Comparison of ENCODE assay signal across 21 cellular contexts in the genomic region with DNA sequence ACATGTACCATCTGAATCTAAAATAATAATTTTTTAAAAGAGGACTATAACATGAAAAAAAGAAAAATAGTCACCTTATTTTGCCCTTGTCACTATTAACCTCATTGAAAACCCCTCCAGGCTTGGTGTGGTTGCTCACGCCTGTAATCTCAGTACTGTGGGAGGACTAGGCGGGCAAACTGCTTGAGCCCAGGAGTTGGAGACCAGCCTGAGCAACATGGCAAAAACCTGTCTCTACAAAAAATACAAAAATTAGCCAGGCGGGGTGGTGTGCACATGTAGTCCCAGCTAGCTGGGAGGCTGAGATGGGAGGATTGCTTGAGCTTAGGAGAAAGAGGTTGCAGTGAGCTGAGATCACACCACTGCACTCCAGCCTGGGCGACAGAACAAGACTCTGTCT.
A peak's percentile ranks its signal among the peaks of the same experiment; 100 is the strongest.
DNase-seq lines count a peak whose midpoint lies in the region; ATAC-seq, FAIRE-seq and TF ChIP-seq lines count a peak whose summit lies in the region.
"Had no signal": no experiment of that assay in that cellular context is flagged by ENCODE, and none has a peak within 500 bp of the region (broad histone marks: within the 10 kb centered on the region; RNA-seq: fewer than 3 reads in every experiment).

No MANE protein-coding gene starts in this region.

- H3K27ac ChIP-seq in endodermal cell (ENCODE audit: low read depth, low read length) (no peak overlapping the region), tibial artery (no peak overlapping the region)
- H3K27ac ChIP-seq: cardiac muscle cell, upper lobe of left lung had no signal

- H3K36me3 ChIP-seq in endodermal cell (ENCODE audit: control insufficient read depth, insufficient read depth, low read length): no peaks in the 10 kb centered on the region
- no peaks in the 10 kb centered on the region for H3K36me3 ChIP-seq in tibial artery
- H3K36me3 ChIP-seq: cardiac muscle cell, upper lobe of left lung had no signal

- no peaks in the 10 kb centered on the region for H3K4me1 ChIP-seq in endodermal cell (ENCODE audit: control insufficient read depth, insufficient read depth, low read length)
- H3K4me1 ChIP-seq in tibial artery: no peaks in the 10 kb centered on the region

- FAIRE-seq in RCC 7860 (lab: Jason Lieb, UNC): no peak
- FAIRE-seq: H1 had no signal

- H3K4me1 Mint-ChIP-seq in activated CD4-positive, alpha-beta T cell treated with anti-CD3 and anti-CD28 coated beads for 36 hours: peaks cover 49% of the 10 kb centered on the region
- peaks cover 54% of the 10 kb centered on the region for H3K4me1 Mint-ChIP-seq in activated CD4-positive, alpha-beta memory T cell treated with anti-CD3 and anti-CD28 coated beads, Interleukin-2, amount 10 ng/mL, durations not matched to agents 7 days and 5 days
- peaks cover 16% of the 10 kb centered on the region for H3K4me1 Mint-ChIP-seq in endodermal cell

- H3K9me3 Mint-ChIP-seq in activated CD4-positive, alpha-beta T cell treated with anti-CD3 and anti-CD28 coated beads for 36 hours (ENCODE audit: low read depth): no peaks in the 10 kb centered on the region
- H3K9me3 Mint-ChIP-seq in activated CD4-positive, alpha-beta memory T cell treated with anti-CD3 and anti-CD28 coated beads, Interleukin-2, amount 10 ng/mL, durations not matched to agents 7 days and 5 days: no peaks in the 10 kb centered on the region
- H3K9me3 Mint-ChIP-seq in endodermal cell: no peaks in the 10 kb centered on the region
- H3K9me3 Mint-ChIP-seq: dendritic cell treated with granulocyte-macrophage colony-stimulating factor and Interleukin-4, amounts not matched to agents 40 ng/mL and 50 ng/mL, for 4 days; memory B cell had no signal

- H3K36me3 Mint-ChIP-seq in activated CD4-positive, alpha-beta T cell treated with anti-CD3 and anti-CD28 coated beads for 36 hours (ENCODE audit: low read depth): no peaks in the 10 kb centered on the region
- H3K36me3 Mint-ChIP-seq in activated CD4-positive, alpha-beta memory T cell treated with anti-CD3 and anti-CD28 coated beads, Interleukin-2, amount 10 ng/mL, durations not matched to agents 7 days and 5 days (ENCODE audit: low read depth): peaks cover 4% of the 10 kb centered on the region
- no peaks in the 10 kb centered on the region for H3K36me3 Mint-ChIP-seq in endodermal cell (ENCODE audit: low read depth)
- H3K36me3 Mint-ChIP-seq: memory B cell had no signal

- H3K27ac Mint-ChIP-seq in activated CD4-positive, alpha-beta T cell treated with anti-CD3 and anti-CD28 coated beads for 36 hours: no peak overlapping the region
- H3K27ac Mint-ChIP-seq in activated CD4-positive, alpha-beta memory T cell treated with anti-CD3 and anti-CD28 coated beads, Interleukin-2, amount 10 ng/mL, durations not matched to agents 7 days and 5 days: peak overlapping the region; percentile 51
- no peak overlapping the region for H3K27ac Mint-ChIP-seq in endodermal cell

- H3K4me3 ChIP-seq in endodermal cell (ENCODE audit: low read length) (no peak overlapping the region), tibial artery (no peak overlapping the region)
- H3K4me3 ChIP-seq: cardiac muscle cell, upper lobe of left lung had no signal

- CTCF ChIA-PET in activated CD4-positive, alpha-beta T cell treated with anti-CD3 and anti-CD28 coated beads for 36 hours (lab: Charles Lee): interaction anchor here (3.5 kb wide), 1 partner anchor 11 kb away, joined by 22 read pairs; no protein-coding TSS in a partner anchor
- CTCF ChIA-PET in activated CD4-positive, alpha-beta memory T cell treated with anti-CD3 and anti-CD28 coated beads, Interleukin-2, amount 10 ng/mL, durations not matched to agents 7 days and 5 days (lab: Charles Lee): interaction anchor here (0.8 to 1.1 kb wide), 2 partner anchors 136 to 167 kb away, joined by 3 to 5 read pairs; no protein-coding TSS in a partner anchor

- no peaks in the 10 kb centered on the region for H3K27me3 ChIP-seq in endodermal cell (ENCODE audit: control insufficient read depth, insufficient read depth, low read length, poor library complexity, severe bottlenecking)
- H3K27me3 ChIP-seq in tibial artery: no peaks in the 10 kb centered on the region
- H3K27me3 ChIP-seq: cardiac muscle cell, upper lobe of left lung had no signal

- POLR2A ChIA-PET in activated CD4-positive, alpha-beta T cell treated with anti-CD3 and anti-CD28 coated beads for 36 hours (lab: Charles Lee): interaction anchor here (0.7 to 1.0 kb wide), 3 partner anchors 12 to 182 kb away, joined by 3 to 5 read pairs (median 3); a partner anchor contains a TSS
- POLR2A ChIA-PET in activated CD4-positive, alpha-beta memory T cell treated with anti-CD3 and anti-CD28 coated beads, Interleukin-2, amount 10 ng/mL, durations not matched to agents 7 days and 5 days (lab: Charles Lee): interaction anchor here (1.1 to 4.4 kb wide), 3 partner anchors 10 to 324 kb away, joined by 3 to 31 read pairs (median 3); a partner anchor contains a TSS

- H3K27me3 Mint-ChIP-seq in activated CD4-positive, alpha-beta T cell treated with anti-CD3 and anti-CD28 coated beads for 36 hours: peaks cover 2% of the 10 kb centered on the region
- H3K27me3 Mint-ChIP-seq in activated CD4-positive, alpha-beta memory T cell treated with anti-CD3 and anti-CD28 coated beads, Interleukin-2, amount 10 ng/mL, durations not matched to agents 7 days and 5 days: no peaks in the 10 kb centered on the region
- peaks cover 3% of the 10 kb centered on the region for H3K27me3 Mint-ChIP-seq in endodermal cell (ENCODE audit: insufficient read depth)
- H3K27me3 Mint-ChIP-seq: dendritic cell treated with granulocyte-macrophage colony-stimulating factor and Interleukin-4, amounts not matched to agents 40 ng/mL and 50 ng/mL, for 4 days; memory B cell had no signal

- intact Hi-C loops in activated CD4-positive, alpha-beta T cell treated with anti-CD3 and anti-CD28 coated beads for 36 hours (cut with DNase I, micrococcal nuclease): loop anchor here (1.0 to 5.0 kb wide), 3 partner anchors 12 to 535 kb away; no protein-coding TSS in a partner anchor
- intact Hi-C loops in tibial artery (cut with DNase I; ENCODE audit: low total_unique reads): no loop called here

- H3K4me3 Mint-ChIP-seq in activated CD4-positive, alpha-beta T cell treated with anti-CD3 and anti-CD28 coated beads for 36 hours: peak overlapping the region; percentile 2
- no peak overlapping the region for H3K4me3 Mint-ChIP-seq in activated CD4-positive, alpha-beta memory T cell treated with anti-CD3 and anti-CD28 coated beads, Interleukin-2, amount 10 ng/mL, durations not matched to agents 7 days and 5 days
- no peak overlapping the region for H3K4me3 Mint-ChIP-seq in endodermal cell
- H3K4me3 Mint-ChIP-seq: dendritic cell treated with granulocyte-macrophage colony-stimulating factor and Interleukin-4, amounts not matched to agents 40 ng/mL and 50 ng/mL, for 4 days; memory B cell had no signal

- peak; percentile 18 for DNase-seq in activated CD4-positive, alpha-beta T cell treated with anti-CD3 and anti-CD28 coated beads for 36 hours
- DNase-seq in activated CD4-positive, alpha-beta T cell treated with anti-CD3 and anti-CD28 coated beads for 48 hours: no peak
- DNase-seq in activated CD4-positive, alpha-beta memory T cell treated with anti-CD3 and anti-CD28 coated beads, Interleukin-2, amount 10 ng/mL, durations not matched to agents 7 days and 5 days: no peak
- DNase-seq in endodermal cell (peak; percentile 26), NCI-H187 treated with DMSO at 0.1 percent for 48 hours (lab: John Stamatoyannopoulos, UW) (no peak), tibial artery (no peak), RCC 7860 (ENCODE audit: low spot score) (no peak)
- DNase-seq: AML-193, Calu3, glutamatergic neuron, NCI-H1417, NCI-H446 treated with DMSO at 0.1 percent for 48 hours, OCI-M1, retina had no signal

- no peak overlapping the region for H3K9ac ChIP-seq in endodermal cell (ENCODE audit: extremely low read depth, low read length, poor library complexity, severe bottlenecking)

- ATAC-seq in activated CD4-positive, alpha-beta T cell treated with anti-CD3 and anti-CD28 coated beads for 36 hours: peak; percentile 30
- ATAC-seq in GM18511 (IDR thresholded peaks at IDR 0.05; ENCODE audit: unreplicated experiment): peak; percentile 11
- ATAC-seq: Right ventricle myocardium inferior had no signal

- H3K9me3 ChIP-seq in endodermal cell (ENCODE audit: control insufficient read depth, low read length): peaks cover under 1% of the 10 kb centered on the region
- no peaks in the 10 kb centered on the region for H3K9me3 ChIP-seq in tibial artery
- H3K9me3 ChIP-seq: upper lobe of left lung had no signal

- TF ChIP-seq CTCF in endodermal cell (conservative IDR thresholded peaks at IDR 0.05) (no peak), tibial artery (IDR thresholded peaks at IDR 0.05) (no peak)

- 98 to 100% methylated on average over 1 to 4 of the region's 4 CpGs for WGBS in endodermal cell (ENCODE audit: insufficient coverage in 1 of 2, insufficient read length in 1 of 2), 2 experiments

Comparison
In these comparisons a context has a peak if more than half of its experiments do, and no peak if none do; other contexts are left out.
1. DNase-seq: peak in activated CD4-positive, alpha-beta T cell treated with anti-CD3 and anti-CD28 coated beads for 36 hours (single experiment) and endodermal cell (single experiment); none in activated CD4-positive, alpha-beta T cell treated with anti-CD3 and anti-CD28 coated beads for 48 hours (single experiment), activated CD4-positive, alpha-beta memory T cell treated with anti-CD3 and anti-CD28 coated beads, Interleukin-2, amount 10 ng/mL, durations not matched to agents 7 days and 5 days (single experiment), NCI-H187 treated with DMSO at 0.1 percent for 48 hours (single experiment), tibial artery (0 of 2) and RCC 7860 (single experiment).